In genomic region chr4:136056748-136057147, GRCh38 we compare ENCODE assay signal across 21 cellular contexts.
DNase-seq lines count a peak whose midpoint lies in the region; FAIRE-seq and TF ChIP-seq lines count a peak whose summit lies in the region.
"Had no signal": no experiment of that assay in that cellular context is flagged by ENCODE, and none has a peak within 500 bp of the region (broad histone marks: within the 10 kb centered on the region; RNA-seq: fewer than 3 reads in every experiment).

No MANE protein-coding gene starts in this region.

- no peak overlapping the region for H3K9ac ChIP-seq in BLaER1 treated with 17β-estradiol and CSF1 and Interleukin-3, amounts not matched to agents 10 nM and 100 nM
- H3K9ac ChIP-seq: BLaER1 had no signal

- intact Hi-C loops in OCI-LY7 (cut with micrococcal nuclease; ENCODE audit: unreplicated experiment) = no loop called here

- H3K4me1 ChIP-seq in BLaER1 treated with 17β-estradiol and CSF1 and Interleukin-3, amounts not matched to agents 10 nM and 100 nM = peaks cover 0 to 9% (median 2%) of the 10 kb centered on the region in 10 experiments; a peak in 6 of 20 replicates
- H3K4me1 ChIP-seq in OCI-LY7 (ENCODE audit: insufficient read depth, low read length, poor library complexity, severe bottlenecking) = no peaks in the 10 kb centered on the region
- H3K4me1 ChIP-seq: BLaER1 had no signal

- no peaks in the 10 kb centered on the region for H3K27me3 ChIP-seq in BLaER1 treated with 17β-estradiol and CSF1 and Interleukin-3, amounts not matched to agents 10 nM and 100 nM
- H3K27me3 ChIP-seq: BLaER1 had no signal

- no peaks in the 10 kb centered on the region for H4K20me1 ChIP-seq in BLaER1 treated with 17β-estradiol and CSF1 and Interleukin-3, amounts not matched to agents 10 nM and 100 nM
- no peaks in the 10 kb centered on the region for H4K20me1 ChIP-seq in OCI-LY7 (ENCODE audit: insufficient read depth, low read length)
- H4K20me1 ChIP-seq: BLaER1 had no signal

- peak overlapping the region in 2 of 11 experiments; percentile 16 to 32; a peak in 3 of 22 replicates for H3K27ac ChIP-seq in BLaER1 treated with 17β-estradiol and CSF1 and Interleukin-3, amounts not matched to agents 10 nM and 100 nM
- H3K27ac ChIP-seq in OCI-LY7 (ENCODE audit: low read depth, low read length, poor library complexity, severe bottlenecking) = no peak overlapping the region
- H3K27ac ChIP-seq: BLaER1 had no signal

- CTCF ChIA-PET in OCI-LY7 (lab: Charles Lee; ENCODE audit: unreplicated experiment) = no interaction called here

- peak; percentile 5 for DNase-seq in MV-4-11 (lab: John Stamatoyannopoulos, UW)
- DNase-seq in OCI-M1 (lab: John Stamatoyannopoulos, UW) = peak; percentile 82
- peak; percentile 9 for DNase-seq in amniotic epithelial cell (ENCODE audit: low read depth)
- no peak for DNase-seq in OCI-LY7 (ENCODE audit: low spot score)
- no peak for DNase-seq in middle frontal gyrus (ENCODE audit: extremely low spot score, low spot score)
- DNase-seq in RCC 7860 (ENCODE audit: low spot score) = no peak
- DNase-seq in D341Med (ENCODE audit: low spot score) = no peak
- DNase-seq: 8988T; AML-193; Calu3; CD4-positive, CD25-positive, alpha-beta regulatory T cell; DMS79; EL; HCEC 1CT; HFFc6 had no signal

- no TSS peak for BruUV-seq in OCI-LY7 (replicated peaks; lab: Mats Ljungman, UMichigan)

- FAIRE-seq in RCC 7860 (lab: Jason Lieb, UNC) = no peak
- FAIRE-seq: G401.6, GM12892, HepG2, HTR-8/SVneo had no signal

- no peaks in the 10 kb centered on the region for H3K9me3 ChIP-seq in BLaER1 treated with 17β-estradiol and CSF1 and Interleukin-3, amounts not matched to agents 10 nM and 100 nM (replicated peaks in 1 of 11)
- no peaks in the 10 kb centered on the region for H3K9me3 ChIP-seq in OCI-LY7 (ENCODE audit: low read length)
- H3K9me3 ChIP-seq: BLaER1 had no signal

- H3K79me2 ChIP-seq in OCI-LY7 (ENCODE audit: insufficient read depth, low read depth, low read length) = no peaks in the 10 kb centered on the region

- POLR2A ChIA-PET in OCI-LY7 (lab: Charles Lee) = interaction anchor here (0.5 kb wide), 1 partner anchor 288 kb away, joined by 3 read pairs; no protein-coding TSS in a partner anchor

- no peak overlapping the region for H3K4me3 ChIP-seq in BLaER1 treated with 17β-estradiol and CSF1 and Interleukin-3, amounts not matched to agents 10 nM and 100 nM
- no peak overlapping the region for H3K4me3 ChIP-seq in OCI-LY7 (ENCODE audit: low read depth, low read length, poor library complexity, severe bottlenecking)
- H3K4me3 ChIP-seq: BLaER1 had no signal

- no peaks in the 10 kb centered on the region for H3K36me3 ChIP-seq in BLaER1 treated with 17β-estradiol and CSF1 and Interleukin-3, amounts not matched to agents 10 nM and 100 nM
- H3K36me3 ChIP-seq in OCI-LY7 (ENCODE audit: insufficient read depth, low read length) = no peaks in the 10 kb centered on the region
- H3K36me3 ChIP-seq: BLaER1 had no signal

- peak overlapping the region in 6 of 11 experiments; percentile 6 to 37 (median 28); a peak in 7 of 22 replicates for H3K4me2 ChIP-seq in BLaER1 treated with 17β-estradiol and CSF1 and Interleukin-3, amounts not matched to agents 10 nM and 100 nM
- H3K4me2 ChIP-seq in OCI-LY7 (ENCODE audit: low read length) = no peak overlapping the region
- H3K4me2 ChIP-seq: BLaER1 had no signal

- H2AFZ ChIP-seq in OCI-LY7 (ENCODE audit: low read length) = no peak overlapping the region

- H3K9me2 ChIP-seq in OCI-LY7 (ENCODE audit: insufficient read depth, low read length) = no peaks in the 10 kb centered on the region

- no peak for TF ChIP-seq CTCF in OCI-LY7 (conservative IDR thresholded peaks at IDR 0.05; ENCODE audit: low read length)

Comparison
In these comparisons a context has a peak if more than half of its experiments do, and no peak if none do; other contexts are left out.
1. DNase-seq: peak in MV-4-11 (single experiment), OCI-M1 (single experiment) and amniotic epithelial cell (single experiment); none in OCI-LY7 (single experiment), middle frontal gyrus (single experiment), RCC 7860 (single experiment) and D341Med (single experiment).